In the genomic region with DNA sequence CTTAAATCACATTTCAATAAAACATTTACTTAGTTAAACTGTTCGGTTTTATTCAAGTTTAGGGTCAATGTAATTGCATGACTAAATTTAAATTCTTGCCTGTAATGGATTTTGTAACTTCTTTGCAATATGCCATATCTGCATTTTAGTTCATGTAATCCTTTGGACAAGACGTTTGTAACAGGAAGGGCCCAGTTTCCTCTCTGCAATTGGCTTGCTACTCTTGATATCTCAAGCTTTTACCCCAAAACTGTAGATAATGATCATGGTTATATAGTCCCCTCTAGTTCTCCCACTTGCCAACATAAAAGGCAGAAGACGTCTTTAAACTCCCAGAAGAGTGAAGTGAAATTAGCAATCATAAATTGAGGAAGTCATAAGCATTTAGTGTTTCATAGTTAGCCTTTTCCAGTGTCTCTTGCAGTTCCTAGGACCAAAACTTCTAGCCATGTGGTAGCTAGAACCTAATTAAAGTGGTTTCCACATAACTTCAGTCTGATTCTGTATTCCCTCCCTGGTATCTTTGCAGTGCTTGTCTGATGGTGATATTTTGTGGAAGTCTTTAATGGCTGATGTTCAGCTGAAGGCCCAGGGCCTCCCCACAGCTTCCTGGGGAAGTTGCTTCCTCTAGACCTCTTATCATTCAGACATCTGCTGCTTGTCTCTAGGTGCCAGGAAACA, we compare ENCODE assay signal across 13 cellular contexts.
DNase-seq lines count a peak whose midpoint lies in the region; ATAC-seq and TF ChIP-seq lines count a peak whose summit lies in the region.
"Had no signal": no experiment of that assay in that cellular context is flagged by ENCODE, and none has a peak within 500 bp of the region (broad histone marks: within the 10 kb centered on the region; RNA-seq: fewer than 3 reads in every experiment).

No MANE protein-coding gene starts in this region.

- peak overlapping the region; percentile 90 for H3K27ac ChIP-seq in DND-41 (ENCODE audit: low read length)
- H3K27ac ChIP-seq: breast epithelium, hepatocyte had no signal

- peak overlapping the region; percentile 9; the same call in 1 of the 2 replicates for H2AFZ ChIP-seq in DND-41 (ENCODE audit: low read depth, low read length)
- H2AFZ ChIP-seq: hepatocyte had no signal

- H3K9ac ChIP-seq in DND-41 (ENCODE audit: low read depth, low read length): peak overlapping the region; percentile 52

- no peaks in the 10 kb centered on the region for H3K27me3 ChIP-seq in DND-41 (ENCODE audit: insufficient read depth, low read length, poor library complexity)
- H3K27me3 ChIP-seq: breast epithelium, hepatocyte had no signal

- POLR2A ChIA-PET in activated CD4-positive, alpha-beta memory T cell treated with anti-CD3 and anti-CD28 coated beads, Interleukin-2, amount 10 ng/mL, durations not matched to agents 7 days and 5 days (lab: Charles Lee): interaction anchor here (0.6 to 2.4 kb wide), 13 partner anchors 17 to 427 kb away, joined by 3 to 7 read pairs (median 5); a partner anchor contains a TSS

- CTCF ChIA-PET in activated CD4-positive, alpha-beta memory T cell treated with anti-CD3 and anti-CD28 coated beads, Interleukin-2, amount 10 ng/mL, durations not matched to agents 7 days and 5 days (lab: Charles Lee): interaction anchor here (0.7 to 2.2 kb wide), 4 partner anchors 52 to 865 kb away, joined by 3 to 7 read pairs (median 3); no protein-coding TSS in a partner anchor

- H3K36me3 ChIP-seq in DND-41 (ENCODE audit: insufficient read depth, low read length): peaks cover 27% of the 10 kb centered on the region; the same call in 1 of the 2 replicates
- no peaks in the 10 kb centered on the region for H3K36me3 ChIP-seq in mucosa of descending colon (ENCODE audit: low read depth)
- H3K36me3 ChIP-seq: breast epithelium had no signal

- H3K27ac Mint-ChIP-seq in activated CD4-positive, alpha-beta memory T cell treated with anti-CD3 and anti-CD28 coated beads, Interleukin-2, amount 10 ng/mL, durations not matched to agents 7 days and 5 days: peak overlapping the region; percentile 77
- H3K27ac Mint-ChIP-seq: progenitor cell of endocrine pancreas had no signal

- no peaks in the 10 kb centered on the region for H3K9me3 Mint-ChIP-seq in activated CD4-positive, alpha-beta memory T cell treated with anti-CD3 and anti-CD28 coated beads, Interleukin-2, amount 10 ng/mL, durations not matched to agents 7 days and 5 days

- peak overlapping the region; percentile 50 for H3K4me2 ChIP-seq in DND-41 (ENCODE audit: insufficient read depth, low read length)
- H3K4me2 ChIP-seq: hepatocyte had no signal

- H3K9me3 ChIP-seq in DND-41 (ENCODE audit: insufficient read depth, low read length, severe bottlenecking) (no peaks in the 10 kb centered on the region), mucosa of descending colon (no peaks in the 10 kb centered on the region)
- H3K9me3 ChIP-seq: breast epithelium had no signal

- peak overlapping the region; percentile 25 for H3K4me3 Mint-ChIP-seq in activated CD4-positive, alpha-beta memory T cell treated with anti-CD3 and anti-CD28 coated beads, Interleukin-2, amount 10 ng/mL, durations not matched to agents 7 days and 5 days

- no peak for TF ChIP-seq POLR2A in NB4 (IDR thresholded peaks at IDR 0.05; ENCODE audit: extremely low read depth, insufficient read length)

- intact Hi-C loops in mucosa of descending colon (cut with DNase I, micrococcal nuclease): no loop called here

- H3K36me3 Mint-ChIP-seq in activated CD4-positive, alpha-beta memory T cell treated with anti-CD3 and anti-CD28 coated beads, Interleukin-2, amount 10 ng/mL, durations not matched to agents 7 days and 5 days (ENCODE audit: low read depth): peaks cover 72% of the 10 kb centered on the region

- TF ChIP-seq CTCF in DND-41 (IDR thresholded peaks at IDR 0.05; ENCODE audit: borderline replicate concordance, extremely low read depth, low read length, poor library complexity, severe bottlenecking): no peak
- TF ChIP-seq CTCF in NB4 (IDR thresholded peaks at IDR 0.05; ENCODE audit: low read depth, low read length): no peak
- TF ChIP-seq CTCF in mucosa of descending colon (IDR thresholded peaks at IDR 0.05): no peak

- peaks cover 66% of the 10 kb centered on the region for H3K4me1 ChIP-seq in DND-41 (ENCODE audit: insufficient read depth, low read length)
- no peaks in the 10 kb centered on the region for H3K4me1 ChIP-seq in mucosa of descending colon (ENCODE audit: low read depth)
- H3K4me1 ChIP-seq: breast epithelium had no signal

- no peaks in the 10 kb centered on the region for H3K27me3 Mint-ChIP-seq in activated CD4-positive, alpha-beta memory T cell treated with anti-CD3 and anti-CD28 coated beads, Interleukin-2, amount 10 ng/mL, durations not matched to agents 7 days and 5 days

- H3K79me2 ChIP-seq in DND-41 (ENCODE audit: insufficient read depth, low read length): no peaks in the 10 kb centered on the region
- H3K79me2 ChIP-seq: hepatocyte had no signal

- DNase-seq in DND-41 (peak; percentile 80), NB4 (ENCODE audit: low read depth) (peak; percentile 91), mucosa of descending colon (no peak), HuH-7.5 (ENCODE audit: low spot score) (no peak), EL (no peak)
- peak; percentile 49 for DNase-seq in activated CD4-positive, alpha-beta memory T cell treated with anti-CD3 and anti-CD28 coated beads, Interleukin-2, amount 10 ng/mL, durations not matched to agents 7 days and 5 days
- DNase-seq: NCI-H510A; stimulated activated CD4-positive, alpha-beta T cell treated with anti-CD3 and anti-CD28 coated beads, Interleukin-2, amount 100 ng/mL, for 24 hours had no signal

- H3K4me3 ChIP-seq in DND-41 (ENCODE audit: low read depth in 1 of 2, low read length in 2 of 2) (no peak overlapping the region), NB4 (ENCODE audit: low read depth, low read length) (peak overlapping the region; percentile 7), mucosa of descending colon (no peak overlapping the region)
- H3K4me3 ChIP-seq: breast epithelium, hepatocyte, lung had no signal

- ATAC-seq in DND-41 (ENCODE audit: insufficient read depth, low read depth) (peak; percentile 79), mucosa of descending colon (peak; percentile 49), HG02981 (IDR thresholded peaks at IDR 0.05; ENCODE audit: unreplicated experiment) (no peak)

- peaks cover 60% of the 10 kb centered on the region for H3K4me1 Mint-ChIP-seq in activated CD4-positive, alpha-beta memory T cell treated with anti-CD3 and anti-CD28 coated beads, Interleukin-2, amount 10 ng/mL, durations not matched to agents 7 days and 5 days

- no peaks in the 10 kb centered on the region for H4K20me1 ChIP-seq in DND-41 (ENCODE audit: insufficient read depth, low read length)

Comparison
In these comparisons a context has a peak if more than half of its experiments do, and no peak if none do; other contexts are left out.
1. DNase-seq: peak in DND-41 (single experiment), NB4 (single experiment) and activated CD4-positive, alpha-beta memory T cell treated with anti-CD3 and anti-CD28 coated beads, Interleukin-2, amount 10 ng/mL, durations not matched to agents 7 days and 5 days (single experiment); none in mucosa of descending colon (0 of 3), HuH-7.5 (single experiment) and EL (single experiment).